28 cellular contexts compared by ENCODE assay signal in genomic region chr9:23120630-23121029, GRCh38.
"Had no signal": no experiment of that assay in that cellular context is flagged by ENCODE, and none has a peak within 500 bp of the region (broad histone marks: within the 10 kb centered on the region; RNA-seq: fewer than 3 reads in every experiment).

No MANE protein-coding gene starts in this region.

- ATAC-seq: activated CD8-positive, alpha-beta T cell treated with anti-CD3 and anti-CD28 coated beads for 36 hours; activated T-cell treated with anti-CD3 and anti-CD28 coated beads, Interleukin-2, amount 50 U/mL, for 72 hours; activated T-helper 17 cell treated with anti-CD3 and anti-CD28 coated beads, Interleukin-2, amount 50 U/mL, for 72 hours had no signal

- H3K27me3 ChIP-seq: brain microvascular endothelial cell had no signal

- H3K4me3 ChIP-seq: PC-9 had no signal

- H3K27ac ChIP-seq: brain microvascular endothelial cell, PC-9, WERI-Rb-1 had no signal

- DNase-seq: activated CD4-positive, alpha-beta T cell treated with anti-CD3 and anti-CD28 coated beads, Interleukin-2, amount 10 ng/mL, durations not matched to agents 24 days and 14 days; activated CD4-positive, alpha-beta T cell treated with anti-CD3 and anti-CD28 coated beads, Interleukin-2, amount 50 U/mL, for 4 hours; activated CD4-positive, CD25-positive, alpha-beta regulatory T cell; activated CD8-positive, alpha-beta T cell treated with anti-CD3 and anti-CD28 coated beads for 36 hours; activated effector memory CD4-positive, alpha-beta T cell treated with anti-CD3 and anti-CD28 coated beads, Interleukin-2, amount 50 U/mL, for 16 hours; activated naive CD4-positive, alpha-beta T cell; activated naive CD4-positive, alpha-beta T cell treated with anti-CD3 and anti-CD28 coated beads, Interleukin-2, amount 50 U/mL, for 16 hours; activated naive CD8-positive, alpha-beta T cell treated with anti-CD3 and anti-CD28 coated beads for 36 hours; activated T-cell treated with anti-CD3 and anti-CD28 coated beads, Interleukin-2, amount 50 U/mL, for 1 hour; activated T-cell treated with anti-CD3 and anti-CD28 coated beads, Interleukin-2, amount 50 U/mL, for 72 hours; amniotic stem cell; aorta; brain microvascular endothelial cell; central memory CD4-positive, alpha-beta T cell; Karpas-422; KBM-7; NCI-H1436 treated with DMSO at 0.1 percent for 48 hours; NCI-H187; NCI-H2029 treated with DMSO at 0.1 percent for 48 hours; NCI-H345; NCI-H524 treated with DMSO at 0.1 percent for 48 hours; NCI-H82; PC-9; Right ventricle myocardium superior; SW 1271; T1000; WERI-Rb-1 had no signal

- H3K36me3 ChIP-seq: brain microvascular endothelial cell, WERI-Rb-1 had no signal

- H3K4me2 ChIP-seq: PC-9 had no signal

- H2AFZ ChIP-seq: PC-9 had no signal
